8 cellular contexts compared by ENCODE assay signal in genomic region chr1:244836598-244836997, GRCh38. TPM values are rescaled to one million over a fixed set of nuclear protein-coding genes. Genes with fewer than 3 reads are reported as not detected.
A peak's percentile ranks its signal among the peaks of the same experiment; 100 is the strongest.
DNase-seq lines count a peak whose midpoint lies in the region; ATAC-seq and TF ChIP-seq lines count a peak whose summit lies in the region.

No MANE protein-coding gene starts in this region.

- peaks cover 41 to 65% (median 56%) of the 10 kb centered on the region in 10 experiments for H3K4me1 ChIP-seq in BLaER1 treated with 17β-estradiol and CSF1 and Interleukin-3, amounts not matched to agents 10 nM and 100 nM
- peaks cover 36% of the 10 kb centered on the region for H3K4me1 ChIP-seq in MM.1S (ENCODE audit: low read length)
- peaks cover 11 to 37% of the 10 kb centered on the region in 2 donors for H3K4me1 ChIP-seq in duodenal mucosa (ENCODE audit: control insufficient read depth in 1 of 2, insufficient read depth in 2 of 2, low read length in 2 of 2)

- DNase-seq in MM.1S = no peak
- DNase-seq in NCI-H1694 treated with DMSO at 0.1 percent for 48 hours (lab: John Stamatoyannopoulos, UW) = no peak
- DNase-seq in NCI-H345 (lab: John Stamatoyannopoulos, UW) = no peak
- DNase-seq in globus pallidus (ENCODE audit: low spot score) = no peak

- H3K27ac ChIP-seq in BLaER1 treated with 17β-estradiol and CSF1 and Interleukin-3, amounts not matched to agents 10 nM and 100 nM = peak overlapping the region; percentile 94 to 100 (median 97); a peak in 21 of 22 replicates
- H3K27ac ChIP-seq in MM.1S (ENCODE audit: low read length) (peak overlapping the region; percentile 96), duodenal mucosa (ENCODE audit: low read depth, low read length) (no peak overlapping the region), neural cell (ENCODE audit: low read length) (peak overlapping the region; percentile 95)

- TF ChIP-seq CTCF in MM.1S (IDR thresholded peaks at IDR 0.05; ENCODE audit: low read length) (no peak), neural cell (IDR thresholded peaks at IDR 0.05; ENCODE audit: poor library complexity, severe bottlenecking) (no peak)

- H3K4me2 ChIP-seq in BLaER1 treated with 17β-estradiol and CSF1 and Interleukin-3, amounts not matched to agents 10 nM and 100 nM = peak overlapping the region; percentile 67 to 93 (median 84)
- H3K4me2 ChIP-seq in MM.1S (ENCODE audit: low read depth, low read length) (peak overlapping the region; percentile 95), neural cell (ENCODE audit: low read length) (peak overlapping the region; percentile 86)

- TF ChIP-seq RAD21 in neural cell (conservative IDR thresholded peaks at IDR 0.05) = no peak

- H3K9me2 ChIP-seq in MM.1S (replicated peaks; ENCODE audit: insufficient read depth, low read length) = no peaks in the 10 kb centered on the region
- no peaks in the 10 kb centered on the region for H3K9me2 ChIP-seq in neural cell (ENCODE audit: insufficient read depth, low read length)

- no peaks in the 10 kb centered on the region for H3K9me3 ChIP-seq in BLaER1 treated with 17β-estradiol and CSF1 and Interleukin-3, amounts not matched to agents 10 nM and 100 nM (replicated peaks in 1 of 11)
- no peaks in the 10 kb centered on the region for H3K9me3 ChIP-seq in MM.1S (replicated peaks; ENCODE audit: insufficient read depth, low read length)
- no peaks in the 10 kb centered on the region for H3K9me3 ChIP-seq in duodenal mucosa (ENCODE audit: control insufficient read depth in 1 of 2, low read length in 2 of 2)
- H3K9me3 ChIP-seq in neural cell (ENCODE audit: low read length) = no peaks in the 10 kb centered on the region

- H3K4me3 ChIP-seq in BLaER1 treated with 17β-estradiol and CSF1 and Interleukin-3, amounts not matched to agents 10 nM and 100 nM = peak overlapping the region; percentile 63 to 86 (median 76)
- H3K4me3 ChIP-seq in MM.1S (ENCODE audit: low read length) = peak overlapping the region; percentile 93
- peak overlapping the region; percentile 84 to 90 for H3K4me3 ChIP-seq in duodenal mucosa (ENCODE audit: low read depth in 1 of 2, low read length in 2 of 2)
- peak overlapping the region; percentile 79 for H3K4me3 ChIP-seq in neural cell (ENCODE audit: low read length)

- no peak overlapping the region for H2AFZ ChIP-seq in MM.1S (ENCODE audit: low read length)
- H2AFZ ChIP-seq in neural cell (ENCODE audit: low read depth, low read length) = no peak overlapping the region

- peaks cover 76% of the 10 kb centered on the region for H3F3A ChIP-seq in MM.1S (ENCODE audit: insufficient read depth, low read length)
- H3F3A ChIP-seq in neural cell (ENCODE audit: insufficient read depth, low read length, poor library complexity, severe bottlenecking) = peaks cover 5% of the 10 kb centered on the region

- H3K27me3 ChIP-seq in BLaER1 treated with 17β-estradiol and CSF1 and Interleukin-3, amounts not matched to agents 10 nM and 100 nM = no peaks in the 10 kb centered on the region
- H3K27me3 ChIP-seq in MM.1S (replicated peaks; ENCODE audit: insufficient read depth, low read length) = no peaks in the 10 kb centered on the region
- H3K27me3 ChIP-seq in duodenal mucosa (ENCODE audit: control insufficient read depth in 1 of 2, insufficient read depth in 2 of 2, low read length in 2 of 2) = no peaks in the 10 kb centered on the region
- H3K27me3 ChIP-seq in neural cell (ENCODE audit: insufficient read depth, low read depth, low read length) = no peaks in the 10 kb centered on the region

- H3K36me3 ChIP-seq in BLaER1 treated with 17β-estradiol and CSF1 and Interleukin-3, amounts not matched to agents 10 nM and 100 nM = peaks cover 22 to 40% (median 33%) of the 10 kb centered on the region in 11 experiments
- H3K36me3 ChIP-seq in MM.1S (replicated peaks; ENCODE audit: insufficient read depth, low read length) (peaks cover 9% of the 10 kb centered on the region), duodenal mucosa (ENCODE audit: control insufficient read depth in 1 of 2, insufficient read depth in 2 of 2, low read length in 2 of 2) (peaks cover 4 to 14% of the 10 kb centered on the region in 2 donors), neural cell (ENCODE audit: insufficient read depth, low read length) (no peaks in the 10 kb centered on the region)

- no peak for TF ChIP-seq EP300 in neural cell (conservative IDR thresholded peaks at IDR 0.05; ENCODE audit: poor library complexity, severe bottlenecking)

- H3K79me2 ChIP-seq in MM.1S (ENCODE audit: low read length) = peaks cover 61% of the 10 kb centered on the region
- H3K79me2 ChIP-seq in neural cell (replicated peaks; ENCODE audit: insufficient read depth, low read length) = peaks cover 52% of the 10 kb centered on the region

- H4K20me1 ChIP-seq in BLaER1 treated with 17β-estradiol and CSF1 and Interleukin-3, amounts not matched to agents 10 nM and 100 nM = peaks cover 5 to 48% (median 34%) of the 10 kb centered on the region in 11 experiments; a peak in 19 of 22 replicates
- peaks cover 23% of the 10 kb centered on the region for H4K20me1 ChIP-seq in MM.1S (ENCODE audit: insufficient read depth, low read length)
- no peaks in the 10 kb centered on the region for H4K20me1 ChIP-seq in neural cell (ENCODE audit: insufficient read depth)

- peak overlapping the region; percentile 92 to 98 (median 97) for H3K9ac ChIP-seq in BLaER1 treated with 17β-estradiol and CSF1 and Interleukin-3, amounts not matched to agents 10 nM and 100 nM
- H3K9ac ChIP-seq in MM.1S (ENCODE audit: low read length) = peak overlapping the region; percentile 94
- H3K9ac ChIP-seq in duodenal mucosa (ENCODE audit: low read depth in 1 of 2, low read length in 2 of 2) = peak overlapping the region; percentile 93 to 96
- H3K9ac ChIP-seq in neural cell (ENCODE audit: low read length) = peak overlapping the region; percentile 98

- ATAC-seq in HG03442 (IDR thresholded peaks at IDR 0.05; ENCODE audit: unreplicated experiment) = no peak

TF ChIP-seq in neural cell, 6 proteins besides CTCF, POLR2A, EP300 and RAD21:
- TF ChIP-seq TAF1 (IDR thresholded peaks at IDR 0.05; ENCODE audit: low read depth) = no peak
- TF ChIP-seq MXI1 (conservative IDR thresholded peaks at IDR 0.05; ENCODE audit: poor library complexity, severe bottlenecking) = no peak
- no peak for TF ChIP-seq SMC3 (conservative IDR thresholded peaks at IDR 0.05; ENCODE audit: poor library complexity)
- TF ChIP-seq REST (IDR thresholded peaks at IDR 0.05; ENCODE audit: borderline replicate concordance) = no peak
- TF ChIP-seq EZH2 (IDR thresholded peaks at IDR 0.05; ENCODE audit: borderline replicate concordance, insufficient read depth, low read length, poor library complexity, severe bottlenecking) = no peak
- TF ChIP-seq POLR2AphosphoS5 (IDR thresholded peaks at IDR 0.05) = no peak

RNA-seq across cellular contexts. Expression of gene COX20, which starts 1.1 kb away (rescaled TPM):
- 110 and 169 TPM in 2 replicates for polyA plus RNA-seq in neural cell
- polyA minus RNA-seq in neural cell = 69.4 and 86.9 TPM in 2 replicates

RNA-seq across cellular contexts. Expression of gene HNRNPU, which starts 27.7 kb away (rescaled TPM):
- polyA plus RNA-seq in neural cell = 303 and 346 TPM in 2 replicates
- 555 and 641 TPM in 2 replicates for polyA minus RNA-seq in neural cell
